Comparison of ENCODE assay signal across 1 cellular context in the genomic region with DNA sequence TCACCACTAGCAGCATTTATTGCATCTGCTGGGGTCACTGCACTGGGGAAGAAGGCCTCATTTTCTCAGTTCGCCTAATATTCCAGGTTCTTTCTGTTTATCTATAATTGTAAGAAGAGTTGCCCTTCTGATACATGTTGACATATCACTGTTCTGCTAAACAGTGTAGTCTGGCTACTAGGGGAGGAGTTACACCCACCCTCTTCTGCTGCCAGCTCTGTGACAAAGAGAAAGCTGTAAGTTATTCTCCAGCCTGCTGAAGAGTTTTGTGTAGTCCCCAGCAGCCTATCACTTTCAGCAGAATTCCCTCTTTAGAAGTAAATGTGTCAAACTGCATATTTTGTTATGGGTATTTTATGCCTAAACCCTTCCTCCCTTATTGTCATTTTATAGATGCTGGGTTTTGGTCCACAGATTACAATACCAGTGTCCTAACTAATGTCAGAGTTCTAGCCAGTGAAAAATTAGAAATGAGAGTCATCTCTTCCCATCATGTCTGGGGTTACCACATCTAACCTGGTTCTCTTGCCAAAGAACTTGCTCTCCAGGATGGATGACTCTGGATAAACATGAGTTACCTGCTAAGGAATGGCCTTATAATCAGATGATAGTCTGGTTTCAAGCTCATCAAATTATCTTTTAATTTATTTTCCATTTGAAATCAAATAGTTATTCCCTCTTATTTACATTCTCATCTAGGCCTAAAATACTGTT.
TF ChIP-seq lines count a peak whose summit lies in the region.

No MANE protein-coding gene starts in this region.

TF ChIP-seq in IMR-90, 13 proteins besides CTCF, POLR2A, EP300 and RAD21:
- TF ChIP-seq SMC3 (IDR thresholded peaks at IDR 0.05; ENCODE audit: low read depth, low read length) = no peak
- no peak for TF ChIP-seq MAZ (IDR thresholded peaks at IDR 0.05; ENCODE audit: borderline replicate concordance, low read depth, low read length)
- no peak for TF ChIP-seq MAFK (IDR thresholded peaks at IDR 0.05; ENCODE audit: low read depth, low read length)
- no peak for TF ChIP-seq RFX5 (IDR thresholded peaks at IDR 0.05; ENCODE audit: low read depth, low read length)
- no peak for TF ChIP-seq FOS (IDR thresholded peaks at IDR 0.05; ENCODE audit: low read depth, low read length)
